2 cellular contexts compared by ENCODE assay signal in genomic region chr17:61289408-61290385, GRCh38.
A peak's percentile ranks its signal among the peaks of the same experiment; 100 is the strongest.
TF ChIP-seq lines count a peak whose summit lies in the region.

No MANE protein-coding gene starts in this region.

TF ChIP-seq in IMR-90, 13 proteins besides CTCF, POLR2A, EP300 and RAD21:
- TF ChIP-seq SMC3 (IDR thresholded peaks at IDR 0.05; ENCODE audit: low read depth, low read length), result no peak
- TF ChIP-seq MAZ (IDR thresholded peaks at IDR 0.05; ENCODE audit: borderline replicate concordance, low read depth, low read length), result no peak
- TF ChIP-seq NFE2L2 (IDR thresholded peaks at IDR 0.05; ENCODE audit: low read depth, low read length), result no peak
- no peak for TF ChIP-seq CEBPB (IDR thresholded peaks at IDR 0.05; ENCODE audit: low read depth, low read length)
- no peak for TF ChIP-seq BHLHE40 (IDR thresholded peaks at IDR 0.05; ENCODE audit: low read depth, low read length)
- TF ChIP-seq, protein P1, sequence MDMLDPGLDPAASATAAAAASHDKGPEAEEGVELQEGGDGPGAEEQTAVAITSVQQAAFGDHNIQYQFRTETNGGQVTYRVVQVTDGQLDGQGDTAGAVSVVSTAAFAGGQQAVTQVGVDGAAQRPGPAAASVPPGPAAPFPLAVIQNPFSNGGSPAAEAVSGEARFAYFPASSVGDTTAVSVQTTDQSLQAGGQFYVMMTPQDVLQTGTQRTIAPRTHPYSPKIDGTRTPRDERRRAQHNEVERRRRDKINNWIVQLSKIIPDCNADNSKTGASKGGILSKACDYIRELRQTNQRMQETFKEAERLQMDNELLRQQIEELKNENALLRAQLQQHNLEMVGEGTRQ (IDR thresholded peaks at IDR 0.05; ENCODE audit: low read depth, low read length), result no peak
- TF ChIP-seq RCOR1 (IDR thresholded peaks at IDR 0.05; ENCODE audit: insufficient replicate concordance, low read length), result no peak
- TF ChIP-seq, protein P2, sequence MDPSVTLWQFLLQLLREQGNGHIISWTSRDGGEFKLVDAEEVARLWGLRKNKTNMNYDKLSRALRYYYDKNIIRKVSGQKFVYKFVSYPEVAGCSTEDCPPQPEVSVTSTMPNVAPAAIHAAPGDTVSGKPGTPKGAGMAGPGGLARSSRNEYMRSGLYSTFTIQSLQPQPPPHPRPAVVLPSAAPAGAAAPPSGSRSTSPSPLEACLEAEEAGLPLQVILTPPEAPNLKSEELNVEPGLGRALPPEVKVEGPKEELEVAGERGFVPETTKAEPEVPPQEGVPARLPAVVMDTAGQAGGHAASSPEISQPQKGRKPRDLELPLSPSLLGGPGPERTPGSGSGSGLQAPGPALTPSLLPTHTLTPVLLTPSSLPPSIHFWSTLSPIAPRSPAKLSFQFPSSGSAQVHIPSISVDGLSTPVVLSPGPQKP (IDR thresholded peaks at IDR 0.05; ENCODE audit: borderline replicate concordance, low read depth, low read length), result no peak
- TF ChIP-seq CHD1 (IDR thresholded peaks at IDR 0.05; ENCODE audit: low read depth, low read length), result no peak
- no peak for TF ChIP-seq RFX5 (IDR thresholded peaks at IDR 0.05; ENCODE audit: low read depth, low read length)
- no peak for TF ChIP-seq MAFK (IDR thresholded peaks at IDR 0.05; ENCODE audit: low read depth, low read length)
- no peak for TF ChIP-seq MXI1 (IDR thresholded peaks at IDR 0.05; ENCODE audit: borderline replicate concordance, low read depth, low read length)
- TF ChIP-seq FOS (IDR thresholded peaks at IDR 0.05; ENCODE audit: low read depth, low read length), result no peak
TF ChIP-seq in IMR-90: peak in this region for 0.

TF ChIP-seq in SK-N-SH, 30 proteins besides CTCF, POLR2A, EP300 and RAD21:
- TF ChIP-seq MXI1 (IDR thresholded peaks at IDR 0.05; ENCODE audit: low read depth, low read length) (no peak), POLR2AphosphoS5 (IDR thresholded peaks at IDR 0.05; ENCODE audit: low read depth, low read length) (no peak), RXRA (IDR thresholded peaks at IDR 0.05; ENCODE audit: borderline replicate concordance, low read depth) (0 out of 2 replicates have a peak, but pooled peaks have one; percentile 22), FOXJ3 (CRISPR knock-in tag; IDR thresholded peaks at IDR 0.05) (no peak), CHD2 (IDR thresholded peaks at IDR 0.05; ENCODE audit: low read length, partially characterized antibody) (no peak), ZBTB33 (IDR thresholded peaks at IDR 0.05; ENCODE audit: borderline replicate concordance, low read depth) (no peak), SIN3A (IDR thresholded peaks at IDR 0.05; ENCODE audit: borderline replicate concordance, low read depth, low read length) (no peak; the same call in 1 of the 2 replicates), IRF3 (IDR thresholded peaks at IDR 0.05; ENCODE audit: low read depth, low read length) (no peak), NFIC (IDR thresholded peaks at IDR 0.05; ENCODE audit: borderline replicate concordance) (0 out of 2 replicates have a peak, but pooled peaks have one; percentile 16), FOXM1 (IDR thresholded peaks at IDR 0.05; ENCODE audit: low read depth) (no peak), GABPA (IDR thresholded peaks at IDR 0.05; ENCODE audit: low read depth) (no peak), YY1 (IDR thresholded peaks at IDR 0.05; ENCODE audit: low read depth) (no peak), SMC3 (IDR thresholded peaks at IDR 0.05; ENCODE audit: low read depth, low read length) (no peak), FOSL2 (IDR thresholded peaks at IDR 0.05; ENCODE audit: borderline replicate concordance, low read depth) (no peak), USF1 (IDR thresholded peaks at IDR 0.05; ENCODE audit: borderline replicate concordance, low read depth) (no peak), TAF1 (IDR thresholded peaks at IDR 0.05; ENCODE audit: borderline replicate concordance, low read depth, low read length) (no peak), PBX3 (IDR thresholded peaks at IDR 0.05) (peak; percentile 80), EZH2phosphoT487 (IDR thresholded peaks at IDR 0.05; ENCODE audit: borderline replicate concordance, low read depth) (no peak), ELF1 (IDR thresholded peaks at IDR 0.05) (no peak), RCOR1 (IDR thresholded peaks at IDR 0.05; ENCODE audit: low read length) (no peak), JUND (IDR thresholded peaks at IDR 0.05) (0 out of 2 replicates have a peak, but pooled peaks have one; percentile 25), NRF1 (IDR thresholded peaks at IDR 0.05; ENCODE audit: low read depth, low read length) (no peak), RFX5 (IDR thresholded peaks at IDR 0.05; ENCODE audit: low read length) (no peak), TEAD4 (IDR thresholded peaks at IDR 0.05; ENCODE audit: borderline replicate concordance, insufficient read depth) (no peak), MEF2A (IDR thresholded peaks at IDR 0.05; ENCODE audit: borderline replicate concordance, low read depth) (0 out of 2 replicates have a peak, but pooled peaks have one; percentile 9), REST (IDR thresholded peaks at IDR 0.05; ENCODE audit: low read depth, low read length) (no peak), TCF12 (IDR thresholded peaks at IDR 0.05) (peak; percentile 74), GATA2 (CRISPR knock-in tag; IDR thresholded peaks at IDR 0.05) (no peak)
- TF ChIP-seq, protein P1 (IDR thresholded peaks at IDR 0.05; ENCODE audit: borderline replicate concordance, low read depth, low read length), result no peak
- TF ChIP-seq, protein P3, sequence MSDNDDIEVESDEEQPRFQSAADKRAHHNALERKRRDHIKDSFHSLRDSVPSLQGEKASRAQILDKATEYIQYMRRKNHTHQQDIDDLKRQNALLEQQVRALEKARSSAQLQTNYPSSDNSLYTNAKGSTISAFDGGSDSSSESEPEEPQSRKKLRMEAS (IDR thresholded peaks at IDR 0.05; ENCODE audit: low read depth), result no peak
